In genomic region chr10:6200588-6201510, GRCh38 we compare ENCODE assay signal across 8 cellular contexts. TPM values are rescaled to one million over a fixed set of nuclear protein-coding genes. Genes with fewer than 3 reads are reported as not detected.
A peak's percentile ranks its signal among the peaks of the same experiment; 100 is the strongest.
DNase-seq lines count a peak whose midpoint lies in the region; ATAC-seq, FAIRE-seq and TF ChIP-seq lines count a peak whose summit lies in the region.

No MANE protein-coding gene starts in this region.

- no peaks in the 10 kb centered on the region for H3K9me3 Mint-ChIP-seq in activated naive CD4-positive, alpha-beta T cell treated with anti-CD3 and anti-CD28 coated beads, Interleukin-2, amount 10 ng/mL, durations not matched to agents 7 days and 5 days

- no peak for TF ChIP-seq CTCF in D721Med (IDR thresholded peaks at IDR 0.05; ENCODE audit: insufficient read depth, missing control alignments)

- intact Hi-C loops in left ventricle myocardium superior (cut with micrococcal nuclease), result loop anchor here (10.0 kb wide), 1 partner anchor 86 kb away; no protein-coding TSS in a partner anchor

- peak overlapping the region; percentile 87 for H3K27ac Mint-ChIP-seq in activated naive CD4-positive, alpha-beta T cell treated with anti-CD3 and anti-CD28 coated beads, Interleukin-2, amount 10 ng/mL, durations not matched to agents 7 days and 5 days

- H3K4me3 Mint-ChIP-seq in activated naive CD4-positive, alpha-beta T cell treated with anti-CD3 and anti-CD28 coated beads, Interleukin-2, amount 10 ng/mL, durations not matched to agents 7 days and 5 days, result peak overlapping the region; percentile 82

- in situ Hi-C loops in G401 (cut with HindIII; ENCODE audit: low sequenced_read_pairs), result no loop called here

- DNase-seq in G401 (ENCODE audit: low spot score), result peak; percentile 38
- DNase-seq in NAMALWA (ENCODE audit: low spot score), result peak; percentile 73
- no peak for DNase-seq in activated naive CD4-positive, alpha-beta T cell treated with anti-CD3 and anti-CD28 coated beads, Interleukin-2, amount 10 ng/mL, durations not matched to agents 7 days and 5 days
- DNase-seq in left ventricle myocardium superior, result peak; percentile 58
- DNase-seq in retina, result peak; percentile 77
- DNase-seq in DMS153 treated with DMSO at 0.1 percent for 48 hours (lab: John Stamatoyannopoulos, UW; ENCODE audit: unreplicated experiment), result no peak
- no peak for DNase-seq in GM19240 (ENCODE audit: insufficient read length, low spot score)
- no peak for DNase-seq in D721Med (ENCODE audit: insufficient read length, low spot score)

- CTCF ChIA-PET in activated naive CD4-positive, alpha-beta T cell treated with anti-CD3 and anti-CD28 coated beads, Interleukin-2, amount 10 ng/mL, durations not matched to agents 7 days and 5 days (lab: Charles Lee), result interaction anchor here (1.0 to 7.3 kb wide), 11 partner anchors 18 to 208 kb away, joined by 3 to 184 read pairs (median 8); no protein-coding TSS in a partner anchor

- peaks cover 3% of the 10 kb centered on the region for H3K27me3 Mint-ChIP-seq in activated naive CD4-positive, alpha-beta T cell treated with anti-CD3 and anti-CD28 coated beads, Interleukin-2, amount 10 ng/mL, durations not matched to agents 7 days and 5 days

- H3K36me3 Mint-ChIP-seq in activated naive CD4-positive, alpha-beta T cell treated with anti-CD3 and anti-CD28 coated beads, Interleukin-2, amount 10 ng/mL, durations not matched to agents 7 days and 5 days, result peaks cover 19% of the 10 kb centered on the region

- no peak for FAIRE-seq in D721Med (lab: Jason Lieb, UNC)

- H3K4me1 Mint-ChIP-seq in activated naive CD4-positive, alpha-beta T cell treated with anti-CD3 and anti-CD28 coated beads, Interleukin-2, amount 10 ng/mL, durations not matched to agents 7 days and 5 days, result peaks cover 37% of the 10 kb centered on the region

- no peak for ATAC-seq in left ventricle myocardium superior

RNA-seq across cellular contexts. Expression of gene PFKFB3, which starts 1.9 kb away (rescaled TPM):
- total RNA-seq in G401 (2014; rRNA removed; shearing (Covaris generic)), result 5.2 and 11.0 TPM in 2 replicates
- total RNA-seq in left ventricle myocardium superior, result 30.8 TPM

Comparison
In these comparisons a context has a peak if more than half of its experiments do, and no peak if none do; other contexts are left out.
1. DNase-seq: peak in G401 (single experiment), NAMALWA (single experiment), left ventricle myocardium superior (single experiment) and retina (single experiment); none in activated naive CD4-positive, alpha-beta T cell treated with anti-CD3 and anti-CD28 coated beads, Interleukin-2, amount 10 ng/mL, durations not matched to agents 7 days and 5 days (single experiment), DMS153 treated with DMSO at 0.1 percent for 48 hours (single experiment), GM19240 (single experiment) and D721Med (single experiment).